20 cellular contexts compared by ENCODE assay signal in genomic region chr19:5558101-5558621, GRCh38. TPM values are rescaled to one million over a fixed set of nuclear protein-coding genes. Genes with fewer than 3 reads are reported as not detected.
"Had no signal": no experiment of that assay in that cellular context is flagged by ENCODE, and none has a peak within 500 bp of the region (broad histone marks: within the 10 kb centered on the region; RNA-seq: fewer than 3 reads in every experiment).

No MANE protein-coding gene starts in this region.

- H3K27me3 ChIP-seq: uterus had no signal

- H3K9ac ChIP-seq: parathyroid adenoma had no signal

- DNase-seq: activated CD4-positive, alpha-beta T cell treated with anti-CD3 and anti-CD28 coated beads for 1 hour; activated CD4-positive, alpha-beta T cell treated with anti-CD3 and anti-CD28 coated beads, Interleukin-2, amount 50 U/mL, for 48 hours; activated CD8-positive, alpha-beta memory T cell treated with anti-CD3 and anti-CD28 coated beads, Interleukin-2, amount 10 ng/mL, durations not matched to agents 7 days and 5 days; activated gamma-delta T cell; activated T-cell treated with anti-CD3 and anti-CD28 coated beads, Interleukin-2, amount 50 U/mL, for 24 hours; amygdala; brain microvascular endothelial cell; endodermal cell; foreskin melanocyte; head of caudate nucleus; mesenchymal stem cell; retina; stimulated activated CD4-positive, alpha-beta T cell treated with anti-CD3 and anti-CD28 coated beads, Interleukin-4, amount 100 ng/mL, for 4 hours; stimulated activated naive CD8-positive, alpha-beta T cell treated with anti-CD3 and anti-CD28 coated beads, Interleukin-15, amount 100 ng/mL, for 72 hours; T-helper 9 cell; uterus had no signal

- H3K27ac ChIP-seq: brain microvascular endothelial cell, left lung, parathyroid adenoma, thoracic aorta, uterus had no signal

- ATAC-seq: activated CD8-positive, alpha-beta memory T cell treated with anti-CD3 and anti-CD28 coated beads, Interleukin-2, amount 10 ng/mL, durations not matched to agents 7 days and 5 days; stimulated activated naive CD8-positive, alpha-beta T cell treated with anti-CD3 and anti-CD28 coated beads, Interleukin-15, amount 100 ng/mL, for 72 hours had no signal

- H3K4me1 ChIP-seq: left lung, parathyroid adenoma, uterus had no signal

- H2AFZ ChIP-seq: parathyroid adenoma had no signal

- H3K4me3 ChIP-seq: left lung, thoracic aorta, uterus had no signal

- H3K36me3 ChIP-seq: brain microvascular endothelial cell, left lung, thoracic aorta, uterus had no signal

- H3K79me2 ChIP-seq: parathyroid adenoma had no signal

RNA-seq across cellular contexts. Expression of gene TINCR, which starts 9.6 kb away (rescaled TPM):
- total RNA-seq: dermis microvascular lymphatic vessel endothelial cell had no signal
